ENCODE assay signal across 8 cellular contexts in the genomic region with DNA sequence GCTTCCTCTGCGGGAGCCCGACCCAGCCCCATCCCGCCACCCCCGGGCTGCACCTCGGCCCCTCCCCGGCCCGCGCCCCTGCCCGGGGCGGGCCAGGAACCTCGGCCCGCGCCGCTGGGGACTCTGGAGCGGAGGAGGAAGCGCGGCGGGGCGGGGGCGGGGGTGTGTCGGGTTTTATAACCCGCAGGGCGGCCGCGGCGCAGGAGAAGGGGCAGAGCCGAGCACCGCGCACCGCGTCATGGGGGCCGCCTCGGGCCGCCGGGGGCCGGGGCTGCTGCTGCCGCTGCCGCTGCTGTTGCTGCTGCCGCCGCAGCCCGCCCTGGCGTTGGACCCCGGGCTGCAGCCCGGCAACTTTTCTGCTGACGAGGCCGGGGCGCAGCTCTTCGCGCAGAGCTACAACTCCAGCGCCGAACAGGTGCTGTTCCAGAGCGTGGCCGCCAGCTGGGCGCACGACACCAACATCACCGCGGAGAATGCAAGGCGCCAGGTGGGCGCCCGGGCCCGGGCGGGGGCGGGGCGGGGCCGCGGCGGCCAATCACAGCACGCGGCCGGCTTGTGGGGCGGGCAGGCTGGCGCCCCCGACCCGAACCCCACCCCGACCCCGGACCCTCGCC. TPM values are rescaled to one million over a fixed set of nuclear protein-coding genes. Genes with fewer than 3 reads are reported as not detected.
A peak's percentile ranks its signal among the peaks of the same experiment; 100 is the strongest.
DNase-seq lines count a peak whose midpoint lies in the region; ATAC-seq, FAIRE-seq and TF ChIP-seq lines count a peak whose summit lies in the region.

A gene (plus strand): TSS at position 205 of the 614 bp plus-strand sequence. CDS start 34 bp downstream, at position 239.

- 0% methylated on average over 27 of the region's 77 CpGs for WGBS in GM12878 (ENCODE audit: insufficient coverage, insufficient replicate concordance, low lambda C conversion rate, missing lambda C conversion rate)

- RAD21 ChIA-PET in GM12878 (lab: Charles Lee; ENCODE audit: unreplicated experiment): interaction anchor here (6.5 kb wide), 1 partner anchor 49 kb away, joined by 75 read pairs; no protein-coding TSS in a partner anchor

- H3K36me3 ChIP-seq in GM12878 (ENCODE audit: control insufficient read depth in 2 of 2, insufficient read depth in 2 of 2, low read length in 1 of 2) (no peaks in the 10 kb centered on the region), iPS-18a (ENCODE audit: control insufficient read depth, low read depth, low read length) (no peaks in the 10 kb centered on the region)

- TF ChIP-seq POLR2A in GM12878 (IDR thresholded peaks at IDR 0.05; ENCODE audit: low read depth, low read length): no peak; the same call in 1 of the 2 replicates

- H3K4me1 ChIP-seq in GM12878 (ENCODE audit: control insufficient read depth, insufficient read depth, low read length): peaks cover 5% of the 10 kb centered on the region
- H3K4me1 ChIP-seq in iPS-18a (ENCODE audit: control insufficient read depth, low read depth, low read length): peaks cover 8% of the 10 kb centered on the region

- SMC1A ChIA-PET in GM12878 (lab: Charles Lee; ENCODE audit: uncharacterized antibody, unreplicated experiment): no interaction called here

- no peak for TF ChIP-seq EP300 in GM12878 (IDR thresholded peaks at IDR 0.05; ENCODE audit: borderline replicate concordance in 1 of 2, control insufficient read depth in 1 of 2, low read depth in 2 of 2, low read length in 2 of 2)

- H3K9ac ChIP-seq in GM12878 (ENCODE audit: control insufficient read depth, insufficient read depth, low read length): no peak within 1 kb of the TSS
- no peak within 1 kb of the TSS for H3K9ac ChIP-seq in iPS-18a (ENCODE audit: low read length)

- in situ Hi-C loops in GM12878 (cut with MboI): loop anchor here (5.0 kb wide), 1 partner anchor 55 kb away; no protein-coding TSS in a partner anchor

- TF ChIP-seq CTCF in D721Med (IDR thresholded peaks at IDR 0.05; ENCODE audit: insufficient read depth, missing control alignments) (no peak), GM12878 (IDR thresholded peaks at IDR 0.05 in 2 of 3, conservative IDR thresholded peaks at IDR 0.05 in 1 of 3; ENCODE audit: control insufficient read depth in 2 of 3, extremely low read depth in 1 of 3, insufficient read depth in 1 of 3, low read depth in 3 of 3, low read length in 3 of 3) (no peak)

- H4K20me1 ChIP-seq in GM12878 (ENCODE audit: control insufficient read depth, insufficient read depth): no peaks in the 10 kb centered on the region

- DNase-seq in D721Med (ENCODE audit: insufficient read length, low spot score): peak; percentile 83
- DNase-seq in SHP77 treated with DMSO at 0.1 percent for 48 hours (lab: John Stamatoyannopoulos, UW): peak; percentile 35
- no peak for DNase-seq in GM12878 (ENCODE audit: low read depth, low spot score)

- no TSS peak for BruUV-seq in GM12878 (replicated peaks; lab: Mats Ljungman, UMichigan)

- H3K4me3 ChIP-seq in GM12878 (peak within 1 kb of the TSS; percentile 50; the same call in 1 of the 2 replicates), iPS-18a (ENCODE audit: low read length) (peak within 1 kb of the TSS; percentile 57), skin epidermis (peak within 1 kb of the TSS; percentile 43 to 57 (median 49))

- FAIRE-seq in D721Med (lab: Jason Lieb, UNC) (no peak), GM12878 (lab: Jason Lieb, UNC) (no peak)

- no peaks in the 10 kb centered on the region for H3K9me3 ChIP-seq in GM12878 (replicated peaks; ENCODE audit: control insufficient read depth, insufficient read depth, low read length)
- no peaks in the 10 kb centered on the region for H3K9me3 ChIP-seq in iPS-18a (ENCODE audit: control insufficient read depth, low read depth, low read length)

- CTCF ChIA-PET in GM12878 (lab: Yijun Ruan, JAX): interaction anchor here (1.2 to 7.0 kb wide), 3 partner anchors 33 to 135 kb away, joined by 3 to 104 read pairs (median 4); no protein-coding TSS in a partner anchor

- ATAC-seq in HG03342 (IDR thresholded peaks at IDR 0.05; ENCODE audit: unreplicated experiment) (peak; percentile 55), GM12878 (peak; percentile 28), HG02763 (IDR thresholded peaks at IDR 0.05; ENCODE audit: unreplicated experiment) (no peak), esophagus mucosa (no peak)

- H3K27me3 ChIP-seq in GM12878 (replicated peaks in 1 of 2; ENCODE audit: control insufficient read depth in 2 of 2, insufficient read depth in 2 of 2, low read length in 1 of 2): peaks cover 9 to 13% of the 10 kb centered on the region in 2 experiments
- H3K27me3 ChIP-seq in iPS-18a (ENCODE audit: control insufficient read depth, insufficient read depth, low read length): peaks cover 29% of the 10 kb centered on the region

- POLR2A ChIA-PET in GM12878 (lab: Charles Lee): no interaction called here

- H3K27ac ChIP-seq in GM12878 (ENCODE audit: control insufficient read depth, insufficient read depth) (no peak within 1 kb of the TSS), iPS-18a (ENCODE audit: low read length) (no peak within 1 kb of the TSS), skin epidermis (peak within 1 kb of the TSS in 8 of 21 experiments; percentile 5 to 65 (median 32))

- no peak for TF ChIP-seq RAD21 in GM12878 (IDR thresholded peaks at IDR 0.05; ENCODE audit: insufficient read depth, low read depth, low read length)

- intact Hi-C loops in GM12878 (cut with micrococcal nuclease; ENCODE audit: unreplicated experiment): loop anchor here (5.0 kb wide), 1 partner anchor 35 kb away; no protein-coding TSS in a partner anchor

- H3K79me2 ChIP-seq in GM12878 (ENCODE audit: control insufficient read depth, insufficient read depth, low read length): no peaks in the 10 kb centered on the region

- H2AFZ ChIP-seq in GM12878 (ENCODE audit: control insufficient read depth, low read depth, low read length): peak within 1 kb of the TSS; percentile 44; the same call in 1 of the 2 replicates

- peak within 1 kb of the TSS; percentile 74 for H3K4me2 ChIP-seq in GM12878 (ENCODE audit: control insufficient read depth, insufficient read depth)

TF ChIP-seq in GM12878, 131 proteins besides CTCF, POLR2A, EP300 and RAD21 (continues in another document):
- 0 out of 2 replicates have a peak, but pooled peaks have one; percentile 78 for TF ChIP-seq TCF3 (IDR thresholded peaks at IDR 0.05; ENCODE audit: borderline replicate concordance, insufficient read depth, low read depth, low read length)
- TF ChIP-seq RBBP5 (conservative IDR thresholded peaks at IDR 0.05): no peak
- no peak for TF ChIP-seq STAT1 (conservative IDR thresholded peaks at IDR 0.05)
- TF ChIP-seq SMC3 (IDR thresholded peaks at IDR 0.05; ENCODE audit: borderline replicate concordance, low read length): no peak
- no peak for TF ChIP-seq TAF1 (IDR thresholded peaks at IDR 0.05; ENCODE audit: borderline replicate concordance, low read depth, low read length)
- TF ChIP-seq, protein P1, sequence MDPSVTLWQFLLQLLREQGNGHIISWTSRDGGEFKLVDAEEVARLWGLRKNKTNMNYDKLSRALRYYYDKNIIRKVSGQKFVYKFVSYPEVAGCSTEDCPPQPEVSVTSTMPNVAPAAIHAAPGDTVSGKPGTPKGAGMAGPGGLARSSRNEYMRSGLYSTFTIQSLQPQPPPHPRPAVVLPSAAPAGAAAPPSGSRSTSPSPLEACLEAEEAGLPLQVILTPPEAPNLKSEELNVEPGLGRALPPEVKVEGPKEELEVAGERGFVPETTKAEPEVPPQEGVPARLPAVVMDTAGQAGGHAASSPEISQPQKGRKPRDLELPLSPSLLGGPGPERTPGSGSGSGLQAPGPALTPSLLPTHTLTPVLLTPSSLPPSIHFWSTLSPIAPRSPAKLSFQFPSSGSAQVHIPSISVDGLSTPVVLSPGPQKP (IDR thresholded peaks at IDR 0.05; ENCODE audit: low read depth, low read length): no peak
- no peak for TF ChIP-seq NBN (IDR thresholded peaks at IDR 0.05)
- TF ChIP-seq EZH2 (IDR thresholded peaks at IDR 0.05; ENCODE audit: borderline replicate concordance, control insufficient read depth, low read depth, low read length): no peak
- TF ChIP-seq ZZZ3 (IDR thresholded peaks at IDR 0.05; ENCODE audit: control insufficient read depth, insufficient read length, low read depth): no peak
- TF ChIP-seq TCF12 (IDR thresholded peaks at IDR 0.05; ENCODE audit: low read depth, low read length): 0 out of 2 replicates have a peak, but pooled peaks have one; percentile 47
- no peak for TF ChIP-seq CHD1 (IDR thresholded peaks at IDR 0.05; ENCODE audit: low read depth, low read length)
- peak; percentile 97 for TF ChIP-seq HDAC6 (IDR thresholded peaks at IDR 0.05; ENCODE audit: unreplicated experiment)
- no peak for TF ChIP-seq DPF2 (IDR thresholded peaks at IDR 0.05)

RNA-seq across cellular contexts. Expression of the gene that starts here (rescaled TPM):
- 0.52 TPM in 1 of 2 replicates, not detected in the other for total RNA-seq in GM12878 (2013; cell fraction: nucleolus; rRNA removed)
- total RNA-seq in GM12878 (2014; rRNA removed) (not detected in 2 replicates), GM12878 (2014; rRNA removed; fragmentation: Illumina TruSeq; extraction: Trizol) (not detected in 2 replicates), GM12878 (2021) (0.08 and 0.46 TPM in 2 replicates), esophagus mucosa (1.9 TPM)
- not detected for polyA plus RNA-seq in GM12878 (2011; ENCODE audit: low read depth)
- polyA plus RNA-seq in GM12878 (2011; rRNA removed) (not detected in 2 replicates), GM12878 (2014; fragmentation: Illumina TruSeq; extraction: Trizol) (not detected in 2 replicates), GM12878 (2014; fragmentation: Nextera tagmentation; extraction: Ambion mirVana) (not detected), GM12878 (2014; rRNA removed) (0.03 TPM in 1 of 2 replicates, not detected in the other), GM12878 (2016; fragmentation: Nextera tagmentation; extraction: Ambion mirVana) (not detected)
- polyA plus RNA-seq in GM12878 (2011; cell fraction: cytosol; rRNA removed): not detected in 2 replicates
- polyA plus RNA-seq in GM12878 (2011; cell fraction: nucleus; rRNA removed): 0.10 TPM in 1 of 2 replicates, not detected in the other
- polyA plus RNA-seq in GM12878 (2012): 0.22 TPM in 1 of 2 replicates, not detected in the other
- not detected in 2 replicates for polyA minus RNA-seq in GM12878 (2011; rRNA and poly(A)+ RNA removed)
- polyA minus RNA-seq in GM12878 (2011; cell fraction: cytosol; rRNA and poly(A)+ RNA removed): not detected in 2 replicates
- not detected in 2 replicates for polyA minus RNA-seq in GM12878 (2011; cell fraction: nucleus; rRNA and poly(A)+ RNA removed)

Comparison
In these comparisons a context has a peak if more than half of its experiments do, and no peak if none do; other contexts are left out.
1. Peak in ATAC-seq, H3K4me3 ChIP-seq and H3K4me2 ChIP-seq in GM12878; RNA of the gene not detected or under 1 TPM.